8 cellular contexts compared by ENCODE assay signal in genomic region chr12:56634242-56634836, GRCh38. TPM values are rescaled to one million over a fixed set of nuclear protein-coding genes. Genes with fewer than 3 reads are reported as not detected.
DNase-seq lines count a peak whose midpoint lies in the region; ATAC-seq and TF ChIP-seq lines count a peak whose summit lies in the region.

No MANE protein-coding gene starts in this region.

- H3K79me2 ChIP-seq in PC-9 (ENCODE audit: low read depth) = peaks cover 58% of the 10 kb centered on the region
- H3K79me2 ChIP-seq in mammary epithelial cell (ENCODE audit: insufficient read depth, low read length) = peaks cover 70% of the 10 kb centered on the region

- peak overlapping the region; percentile 94 to 100 (median 98) for H3K4me2 ChIP-seq in BLaER1 treated with 17β-estradiol and CSF1 and Interleukin-3, amounts not matched to agents 10 nM and 100 nM
- H3K4me2 ChIP-seq in PC-9 (peak overlapping the region; percentile 100), mammary epithelial cell (ENCODE audit: insufficient read depth, low read depth, low read length) (peak overlapping the region; percentile 86)

- ATAC-seq in left colon (peak; percentile 26), HG03139 (IDR thresholded peaks at IDR 0.05; ENCODE audit: unreplicated experiment) (no peak)
- ATAC-seq in stimulated activated naive B cell treated with anti-CD40 and anti-IgM and Interleukin-4, amounts not matched to agents 10 μg/mL and 1 μg/mL and 100 μg/mL, for 72 hours (replicated peaks) = no peak

- 2% methylated on average over 22 of the region's 27 CpGs for WGBS in mammary epithelial cell (ENCODE audit: low coverage, missing lambda C conversion rate)

- H3K27me3 Mint-ChIP-seq in stimulated activated naive B cell treated with anti-CD40 and anti-IgM and Interleukin-4, amounts not matched to agents 10 μg/mL and 1 μg/mL and 100 μg/mL, for 72 hours = no peaks in the 10 kb centered on the region

- peaks cover 60 to 81% of the 10 kb centered on the region in 2 donors for H3K4me1 Mint-ChIP-seq in stimulated activated naive B cell treated with anti-CD40 and anti-IgM and Interleukin-4, amounts not matched to agents 10 μg/mL and 1 μg/mL and 100 μg/mL, for 72 hours

- H3K36me3 Mint-ChIP-seq in stimulated activated naive B cell treated with anti-CD40 and anti-IgM and Interleukin-4, amounts not matched to agents 10 μg/mL and 1 μg/mL and 100 μg/mL, for 72 hours = peaks cover 20 to 34% of the 10 kb centered on the region in 2 donors

- H3K4me3 Mint-ChIP-seq in stimulated activated naive B cell treated with anti-CD40 and anti-IgM and Interleukin-4, amounts not matched to agents 10 μg/mL and 1 μg/mL and 100 μg/mL, for 72 hours = peak overlapping the region; percentile 90 to 97

- peak; percentile 31 for DNase-seq in HEK293T (ENCODE audit: extremely low spot score)
- peak; percentile 74 to 87 for DNase-seq in PC-9
- peak; percentile 82 for DNase-seq in mammary epithelial cell
- peak; percentile 77 to 88 for DNase-seq in left colon
- no peak for DNase-seq in stimulated activated naive B cell treated with anti-CD40 and anti-IgM and Interleukin-4, amounts not matched to agents 10 μg/mL and 1 μg/mL and 100 μg/mL, for 72 hours
- DNase-seq in foreskin melanocyte = no peak

- H4K20me1 ChIP-seq in BLaER1 treated with 17β-estradiol and CSF1 and Interleukin-3, amounts not matched to agents 10 nM and 100 nM = peaks cover 19 to 75% (median 39%) of the 10 kb centered on the region in 11 experiments; a peak in 21 of 22 replicates
- H4K20me1 ChIP-seq in PC-9 (ENCODE audit: insufficient read depth) (peaks cover 3% of the 10 kb centered on the region; the same call in 1 of the 2 replicates), mammary epithelial cell (ENCODE audit: insufficient read depth, low read length) (no peaks in the 10 kb centered on the region)

- H2AFZ ChIP-seq in PC-9 (peak overlapping the region; percentile 80), mammary epithelial cell (ENCODE audit: low read depth, low read length) (peak overlapping the region; percentile 74)

- POLR2A ChIA-PET in HEK293T (lab: Yijun Ruan, JAX) = interaction anchor here (1.2 to 4.2 kb wide), 5 partner anchors 12 to 113 kb away, joined by 3 to 42 read pairs (median 9); partner anchors contain the start of genes ATP5F1B, NACA, PTGES3 and RBMS2
- POLR2A ChIA-PET in PC-9 (lab: Charles Lee; ENCODE audit: unreplicated experiment) = interaction anchor here (0.5 to 1.0 kb wide), 7 partner anchors 12 to 382 kb away, joined by 3 to 11 read pairs (median 5); partner anchors contain the start of genes NACA and TAC3

- peak overlapping the region; percentile 62 to 93 (median 86) for H3K27ac ChIP-seq in BLaER1 treated with 17β-estradiol and CSF1 and Interleukin-3, amounts not matched to agents 10 nM and 100 nM
- H3K27ac ChIP-seq in PC-9 = peak overlapping the region; percentile 58
- peak overlapping the region; percentile 69 for H3K27ac ChIP-seq in mammary epithelial cell (ENCODE audit: insufficient read depth, low read depth, low read length)

- H3K27ac Mint-ChIP-seq in stimulated activated naive B cell treated with anti-CD40 and anti-IgM and Interleukin-4, amounts not matched to agents 10 μg/mL and 1 μg/mL and 100 μg/mL, for 72 hours = peak overlapping the region; percentile 76

- H3K4me1 ChIP-seq in BLaER1 treated with 17β-estradiol and CSF1 and Interleukin-3, amounts not matched to agents 10 nM and 100 nM = peaks cover 57 to 79% (median 73%) of the 10 kb centered on the region in 10 experiments
- H3K4me1 ChIP-seq in PC-9 (replicated peaks; ENCODE audit: insufficient read depth) (peaks cover 39% of the 10 kb centered on the region), mammary epithelial cell (ENCODE audit: insufficient read depth, low read length) (peaks cover 33% of the 10 kb centered on the region)

- CTCF ChIA-PET in HEK293T (lab: Yijun Ruan, JAX) (interaction anchor here (1.3 kb wide), 1 partner anchor 89 kb away, joined by 3 read pairs; no protein-coding TSS in a partner anchor), PC-9 (lab: Charles Lee) (no interaction called here), mammary epithelial cell (lab: Charles Lee; ENCODE audit: low non-redundant PET) (interaction anchor here (0.7 kb wide), 1 partner anchor 331 kb away, joined by 4 read pairs; no protein-coding TSS in a partner anchor)

- in situ Hi-C loops in mammary epithelial cell (cut with MboI; ENCODE audit: low sequenced_read_pairs in 2 of 2) = loop anchor here in 1 of 2 donors (10.0 kb wide), 1 partner anchor 110 kb away; the partner anchor contains the start of gene RBMS2

- peak overlapping the region; percentile 79 to 90 (median 85) for H3K9ac ChIP-seq in BLaER1 treated with 17β-estradiol and CSF1 and Interleukin-3, amounts not matched to agents 10 nM and 100 nM
- peak overlapping the region; percentile 85 for H3K9ac ChIP-seq in mammary epithelial cell (ENCODE audit: insufficient read depth, low read length)

- intact Hi-C loops in PC-9 (cut with micrococcal nuclease; ENCODE audit: unreplicated experiment) (loop anchor here (2.0 to 10.0 kb wide), 3 partner anchors 370 to 516 kb away; partner anchors contain the start of genes ZBTB39 and ZC3H10), mammary epithelial cell (cut with micrococcal nuclease) (loop anchor here (10.0 kb wide), 1 partner anchor 350 kb away; no protein-coding TSS in a partner anchor), left colon (cut with DNase I, micrococcal nuclease) (loop anchor here in 1 of 2 donors (5.0 to 10.0 kb wide), 2 partner anchors 50 to 112 kb away; partner anchors contain the start of genes PTGES3 and RBMS2)

- H3K9me3 Mint-ChIP-seq in stimulated activated naive B cell treated with anti-CD40 and anti-IgM and Interleukin-4, amounts not matched to agents 10 μg/mL and 1 μg/mL and 100 μg/mL, for 72 hours = no peaks in the 10 kb centered on the region

- peak overlapping the region; percentile 80 to 95 (median 88) for H3K4me3 ChIP-seq in BLaER1 treated with 17β-estradiol and CSF1 and Interleukin-3, amounts not matched to agents 10 nM and 100 nM
- peak overlapping the region; percentile 91 for H3K4me3 ChIP-seq in PC-9
- H3K4me3 ChIP-seq in mammary epithelial cell (replicated peaks in 1 of 3; ENCODE audit: insufficient read depth in 1 of 3, low read depth in 2 of 3, low read length in 3 of 3) = peak overlapping the region; percentile 68 to 85 (median 82)

- H3K9me3 ChIP-seq in BLaER1 treated with 17β-estradiol and CSF1 and Interleukin-3, amounts not matched to agents 10 nM and 100 nM (replicated peaks in 1 of 11) = no peaks in the 10 kb centered on the region
- H3K9me3 ChIP-seq in PC-9 (ENCODE audit: insufficient read depth, low read depth) = no peaks in the 10 kb centered on the region
- H3K9me3 ChIP-seq in mammary epithelial cell (replicated peaks; ENCODE audit: insufficient read depth, low read length) = no peaks in the 10 kb centered on the region

- BruUV-seq in PC-9 (replicated peaks; lab: Mats Ljungman, UMichigan) = no TSS peak
- no TSS peak for BruUV-seq in mammary epithelial cell (replicated peaks; lab: Mats Ljungman, UMichigan)

- H3K9me2 ChIP-seq in PC-9 (ENCODE audit: insufficient read depth) = no peaks in the 10 kb centered on the region

- peaks cover 43% of the 10 kb centered on the region for H3F3A ChIP-seq in PC-9 (ENCODE audit: insufficient read depth, low read depth)

- TF ChIP-seq CTCF in PC-9 (conservative IDR thresholded peaks at IDR 0.05) (no peak), mammary epithelial cell (conservative IDR thresholded peaks at IDR 0.05 in 1 of 2, IDR thresholded peaks at IDR 0.05 in 1 of 2; ENCODE audit: extremely low read depth in 1 of 2, insufficient read depth in 1 of 2, low read depth in 1 of 2, low read length in 2 of 2) (no peak)

- H3K27me3 ChIP-seq in BLaER1 treated with 17β-estradiol and CSF1 and Interleukin-3, amounts not matched to agents 10 nM and 100 nM = no peaks in the 10 kb centered on the region
- H3K27me3 ChIP-seq in PC-9 (ENCODE audit: insufficient read depth, low read depth) = no peaks in the 10 kb centered on the region
- H3K27me3 ChIP-seq in mammary epithelial cell (ENCODE audit: insufficient read depth, low read length) = no peaks in the 10 kb centered on the region

- dilution Hi-C loops in mammary epithelial cell (cut with HindIII; ENCODE audit: low sequenced_read_pairs) = no loop called here

- peaks cover 21 to 23% (median 22%) of the 10 kb centered on the region in 11 experiments for H3K36me3 ChIP-seq in BLaER1 treated with 17β-estradiol and CSF1 and Interleukin-3, amounts not matched to agents 10 nM and 100 nM
- peaks cover 14% of the 10 kb centered on the region for H3K36me3 ChIP-seq in PC-9 (ENCODE audit: low read depth)
- H3K36me3 ChIP-seq in mammary epithelial cell (ENCODE audit: insufficient read depth, low read length) = peaks cover 12% of the 10 kb centered on the region

TF ChIP-seq in HEK293T, 16 proteins besides CTCF, POLR2A, EP300 and RAD21:
- no peak for TF ChIP-seq HDGF (IDR thresholded peaks at IDR 0.05; ENCODE audit: borderline replicate concordance)
- TF ChIP-seq BHLHE40 (IDR thresholded peaks at IDR 0.05; ENCODE audit: borderline replicate concordance) = no peak
- no peak for TF ChIP-seq SUZ12 (IDR thresholded peaks at IDR 0.05)
- TF ChIP-seq FOXA1 (IDR thresholded peaks at IDR 0.05) = no peak
- TF ChIP-seq NFRKB (IDR thresholded peaks at IDR 0.05) = no peak
- TF ChIP-seq ELF4 (IDR thresholded peaks at IDR 0.05) = no peak
- TF ChIP-seq ARNT (IDR thresholded peaks at IDR 0.05) = no peak
- TF ChIP-seq CTBP1 (IDR thresholded peaks at IDR 0.05; ENCODE audit: borderline replicate concordance) = no peak
- no peak for TF ChIP-seq TARDBP (IDR thresholded peaks at IDR 0.05)
- TF ChIP-seq ZNF384 (IDR thresholded peaks at IDR 0.05) = no peak
- no peak for TF ChIP-seq FOXK2 (IDR thresholded peaks at IDR 0.05)
- TF ChIP-seq FOXM1 (IDR thresholded peaks at IDR 0.05; ENCODE audit: borderline replicate concordance) = no peak
- no peak for TF ChIP-seq L3MBTL2 (conservative IDR thresholded peaks at IDR 0.05)
- TF ChIP-seq LEF1 (IDR thresholded peaks at IDR 0.05; ENCODE audit: borderline replicate concordance) = no peak
TF ChIP-seq in HEK293T: peak in this region for 0.

RNA-seq across cellular contexts. Expression of gene BAZ2A, which starts 4.2 kb away (rescaled TPM):
- total RNA-seq in PC-9 (2021) = 99.5 and 115 TPM in 2 replicates
- total RNA-seq in mammary epithelial cell = 10 to 100 TPM; 41.7 to 89.3 TPM
- 43.8 TPM for polyA plus RNA-seq in mammary epithelial cell
- 120 TPM for polyA minus RNA-seq in mammary epithelial cell
- 100 to 1,000 TPM; 105 to 107 TPM for total RNA-seq in left colon

RNA-seq across cellular contexts. Expression of gene ATP5F1B, which starts 11.4 kb away (rescaled TPM):
- 506 and 587 TPM in 2 replicates for total RNA-seq in PC-9 (2021)
- 100 to 1,000 TPM; 374 to 617 TPM for total RNA-seq in mammary epithelial cell
- polyA plus RNA-seq in mammary epithelial cell = 1,026 TPM
- 1,503 TPM for polyA minus RNA-seq in mammary epithelial cell
- 1,000 to 10,000 TPM; 1,197 to 1,516 TPM for total RNA-seq in left colon

RNA-seq across cellular contexts. Expression of gene PTGES3, which starts 53.7 kb away (rescaled TPM):
- total RNA-seq in PC-9 (2021) = 227 and 322 TPM in 2 replicates
- total RNA-seq in mammary epithelial cell = 100 to 1,000 TPM in 1 of 2 donors, 10 to 100 TPM in 1; 63.5 to 197 TPM
- 85.2 TPM for polyA plus RNA-seq in mammary epithelial cell
- polyA minus RNA-seq in mammary epithelial cell = 76.3 TPM
- total RNA-seq in left colon = 100 to 1,000 TPM; 149 to 160 TPM

Comparison
In these comparisons a context has a peak if more than half of its experiments do, and no peak if none do; other contexts are left out.
1. DNase-seq: peak in HEK293T (single experiment), PC-9 (2 of 2), mammary epithelial cell (single experiment) and left colon (2 of 2); none in stimulated activated naive B cell treated with anti-CD40 and anti-IgM and Interleukin-4, amounts not matched to agents 10 μg/mL and 1 μg/mL and 100 μg/mL, for 72 hours (single experiment) and foreskin melanocyte (single experiment).
2. Peak in every context shown above with its lines, with median percentiles within 50 percentile points of each other: H3K27ac ChIP-seq, H3K4me2 ChIP-seq and H3K4me3 ChIP-seq.